Comparison of ENCODE assay signal across 20 cellular contexts in genomic region chr17:9612016-9612415, GRCh38. TPM values are rescaled to one million over a fixed set of nuclear protein-coding genes. Genes with fewer than 3 reads are reported as not detected.
DNase-seq lines count a peak whose midpoint lies in the region; ATAC-seq, FAIRE-seq and TF ChIP-seq lines count a peak whose summit lies in the region.
"Had no signal": no experiment of that assay in that cellular context is flagged by ENCODE, and none has a peak within 500 bp of the region (broad histone marks: within the 10 kb centered on the region; RNA-seq: fewer than 3 reads in every experiment).

No MANE protein-coding gene starts in this region.

- no peaks in the 10 kb centered on the region for H4K20me1 ChIP-seq in HepG2 (ENCODE audit: insufficient read depth, low read length)
- H4K20me1 ChIP-seq: BLaER1 had no signal

- POLR2A ChIA-PET in HepG2 (lab: Yijun Ruan, JAX): no interaction called here

- TF ChIP-seq CTCF in HepG2 (CRISPR knock-in tag; IDR thresholded peaks at IDR 0.05) (no peak), right lobe of liver (IDR thresholded peaks at IDR 0.05) (no peak), bronchial epithelial cell (IDR thresholded peaks at IDR 0.05; ENCODE audit: insufficient read depth, low read length, severe bottlenecking) (no peak)

- no peak for TF ChIP-seq EP300 in HepG2 (IDR thresholded peaks at IDR 0.05; ENCODE audit: low read depth in 2 of 2, low read length in 2 of 2)
- TF ChIP-seq EP300 in HepG2 (CRISPR knock-in tag; IDR thresholded peaks at IDR 0.05; ENCODE audit: borderline replicate concordance): no peak

- WGBS in HepG2 (ENCODE audit: low lambda C conversion rate): 48% methylated on average over 10 of the region's 10 CpGs
- WGBS in right lobe of liver (ENCODE audit: insufficient coverage, low coverage, low lambda C conversion rate, missing lambda C conversion rate): 50% methylated on average over 10 of the region's 10 CpGs

- no peak for TF ChIP-seq RAD21 in HepG2 (CRISPR knock-in tag; IDR thresholded peaks at IDR 0.05)

- CTCF ChIA-PET in HepG2 (lab: Yijun Ruan, JAX; ENCODE audit: low intra/inter-chr PET ratio, low total read pairs): no interaction called here

- H2AFZ ChIP-seq in HepG2 (ENCODE audit: low read length): no peak overlapping the region

- H3K9me3 ChIP-seq in HepG2 (ENCODE audit: low read length) (no peaks in the 10 kb centered on the region), right lobe of liver (no peaks in the 10 kb centered on the region)
- H3K9me3 ChIP-seq: BLaER1 had no signal

- H3K4me2 ChIP-seq in HepG2 (ENCODE audit: low read depth, low read length): no peak overlapping the region
- H3K4me2 ChIP-seq: BLaER1 had no signal

- H3K79me2 ChIP-seq in HepG2 (ENCODE audit: insufficient read depth, low read length): no peaks in the 10 kb centered on the region

- TF ChIP-seq POLR2A in HepG2 (IDR thresholded peaks at IDR 0.05; ENCODE audit: insufficient read depth in 1 of 2, low read depth in 2 of 2, low read length in 2 of 2) (no peak), right lobe of liver (IDR thresholded peaks at IDR 0.05) (no peak)

- H3K4me1 ChIP-seq in HepG2 (ENCODE audit: insufficient read depth, low read length) (no peaks in the 10 kb centered on the region), right lobe of liver (no peaks in the 10 kb centered on the region)

- intact Hi-C loops in HepG2 (cut with micrococcal nuclease; ENCODE audit: unreplicated experiment): no loop called here
- intact Hi-C loops in right lobe of liver (cut with DNase I): no loop called here

- H3K4me3 ChIP-seq in HepG2 (replicated peaks in 1 of 3; ENCODE audit: insufficient read depth in 1 of 3, low read depth in 2 of 3, low read length in 3 of 3) (no peak overlapping the region), right lobe of liver (no peak overlapping the region), bronchial epithelial cell (ENCODE audit: low read depth, low read length) (no peak overlapping the region)
- H3K4me3 ChIP-seq: BLaER1 had no signal

- in situ Hi-C loops in HepG2 (cut with HindIII; ENCODE audit: extremely low pct_ligation_motif_present, low pct_unique_long_range_greater_than_20kb): no loop called here

- H3K27ac ChIP-seq in HepG2 (ENCODE audit: extremely low read length, insufficient read depth, low read length) (no peak overlapping the region), right lobe of liver (no peak overlapping the region)
- H3K27ac ChIP-seq: BLaER1, RWPE1 had no signal

- FAIRE-seq in HepG2 (lab: Jason Lieb, UNC) (no peak), bronchial epithelial cell (lab: Jason Lieb, UNC) (no peak)

- no peak overlapping the region for H3K9ac ChIP-seq in HepG2 (ENCODE audit: insufficient read depth, low read depth, low read length)
- H3K9ac ChIP-seq: BLaER1 had no signal

- no TSS peak for BruUV-seq in HepG2 (replicated peaks; lab: Mats Ljungman, UMichigan)

- H3K27me3 ChIP-seq in HepG2 (ENCODE audit: control insufficient read depth in 1 of 2, insufficient read depth in 2 of 2, low read length in 2 of 2): no peaks in the 10 kb centered on the region
- H3K27me3 ChIP-seq in right lobe of liver: no peaks in the 10 kb centered on the region
- no peaks in the 10 kb centered on the region for H3K27me3 ChIP-seq in bronchial epithelial cell (ENCODE audit: control insufficient read depth, insufficient read depth, low read length)
- H3K27me3 ChIP-seq: BLaER1 had no signal

- no peak for ATAC-seq in HepG2
- ATAC-seq in right lobe of liver: no peak
- no peak for ATAC-seq in HG02588 (IDR thresholded peaks at IDR 0.05; ENCODE audit: unreplicated experiment)
- ATAC-seq: CD8-positive, alpha-beta T cell had no signal

- no peaks in the 10 kb centered on the region for H3K36me3 ChIP-seq in HepG2 (replicated peaks in 1 of 2; ENCODE audit: control insufficient read depth in 1 of 2, insufficient read depth in 2 of 2, low read length in 2 of 2)
- no peaks in the 10 kb centered on the region for H3K36me3 ChIP-seq in right lobe of liver
- H3K36me3 ChIP-seq in bronchial epithelial cell (ENCODE audit: control insufficient read depth, insufficient read depth, low read length): no peaks in the 10 kb centered on the region
- H3K36me3 ChIP-seq: BLaER1 had no signal

- DNase-seq in HepG2 (ENCODE audit: low spot score) (no peak), right lobe of liver (no peak), bronchial epithelial cell (ENCODE audit: low read depth) (peak; percentile 18), kidney tubule cell (ENCODE audit: low spot score) (peak; percentile 88), NOMO-1 treated with dmso at 0.1 percent for 144 hours (lab: John Stamatoyannopoulos, UW; ENCODE audit: unreplicated experiment) (no peak), GDM1 (lab: John Stamatoyannopoulos, UW) (no peak), T-helper 1 cell (no peak)
- DNase-seq: CD8-positive, alpha-beta T cell; DMS53; HCEC 1CT; KG1; NCI-H1417 treated with DMSO at 0.1 percent for 48 hours; NCI-H187 treated with DMSO at 0.1 percent for 48 hours; NCI-H2227 treated with DMSO at 0.1 percent for 48 hours; NCI-H524; NCI-H82; SIG-M5 had no signal

RNA-seq across cellular contexts. Expression of gene USP43, which starts 33.3 kb away (rescaled TPM):
- total RNA-seq in HepG2 (2016; rRNA removed; fragmentation: Illumina TruSeq; extraction: Trizol) (1.3 and 2.2 TPM in 2 replicates), right lobe of liver (10 to 100 TPM in 2 of 6 experiments, 1 to 10 TPM in 4; 2.1 to 11.6 (median 6.8) TPM), bronchial epithelial cell (13.4 and 14.2 TPM in 2 replicates)
- total RNA-seq in HepG2 (2016; cell fraction: cytosol; rRNA removed; fragmentation: Illumina TruSeq; extraction: Trizol; ENCODE audit: low read depth): 0.51 and 0.62 TPM in 2 replicates
- 1.5 and 2.1 TPM in 2 replicates for total RNA-seq in HepG2 (2016; cell fraction: insoluble cytoplasmic fraction; rRNA removed; fragmentation: Illumina TruSeq; extraction: Trizol)
- 0.62 and 0.68 TPM in 2 replicates for total RNA-seq in HepG2 (2016; cell fraction: membrane; rRNA removed; fragmentation: Illumina TruSeq; extraction: Trizol)
- total RNA-seq in HepG2 (2016; cell fraction: nucleus; rRNA removed; fragmentation: Illumina TruSeq; extraction: Trizol): 1.9 and 2.7 TPM in 2 replicates
- polyA plus RNA-seq in HepG2 (2011; rRNA removed): 1.6 and 1.7 TPM in 2 replicates
- polyA plus RNA-seq in HepG2 (2011; cell fraction: cytosol; rRNA removed): 0.46 and 0.50 TPM in 2 replicates
- polyA plus RNA-seq in HepG2 (2011; cell fraction: nucleus; rRNA removed): 12.7 and 14.2 TPM in 2 replicates
- 0.60 and 1.5 TPM in 2 replicates for polyA plus RNA-seq in HepG2 (2012)
- 0.05 and 0.12 TPM in 2 replicates for polyA plus RNA-seq in HepG2 (2016; cell fraction: cytosol; fragmentation: Illumina TruSeq; extraction: Trizol; ENCODE audit: low read depth)
- 0.89 and 1.0 TPM in 2 replicates for polyA plus RNA-seq in HepG2 (2016; cell fraction: insoluble cytoplasmic fraction; fragmentation: Illumina TruSeq; extraction: Trizol; ENCODE audit: low read depth)
- polyA plus RNA-seq in HepG2 (2016; cell fraction: membrane; fragmentation: Illumina TruSeq; extraction: Trizol; ENCODE audit: low read depth): 0.13 and 0.21 TPM in 2 replicates
- 6.2 and 6.6 TPM in 2 replicates for polyA plus RNA-seq in HepG2 (2016; cell fraction: nucleus; fragmentation: Illumina TruSeq; extraction: Trizol; ENCODE audit: insufficient read depth, low read depth)
- polyA minus RNA-seq in HepG2 (2011; rRNA and poly(A)+ RNA removed; ENCODE audit: low replicate concordance): 1.6 and 8.7 TPM in 2 replicates
- 0.79 and 0.97 TPM in 2 replicates for polyA minus RNA-seq in HepG2 (2011; cell fraction: cytosol; rRNA and poly(A)+ RNA removed)
- polyA minus RNA-seq in HepG2 (2011; cell fraction: nucleus; rRNA and poly(A)+ RNA removed): 1.3 and 2.4 TPM in 2 replicates

RNA-seq across cellular contexts. Expression of gene CFAP52, which starts 35.6 kb away (rescaled TPM):
- total RNA-seq in HepG2 (2016; rRNA removed; fragmentation: Illumina TruSeq; extraction: Trizol): not detected in 2 replicates
- not detected in 2 replicates for total RNA-seq in HepG2 (2016; cell fraction: cytosol; rRNA removed; fragmentation: Illumina TruSeq; extraction: Trizol; ENCODE audit: low read depth)
- total RNA-seq in HepG2 (2016; cell fraction: insoluble cytoplasmic fraction; rRNA removed; fragmentation: Illumina TruSeq; extraction: Trizol): not detected in 2 replicates
- total RNA-seq in HepG2 (2016; cell fraction: membrane; rRNA removed; fragmentation: Illumina TruSeq; extraction: Trizol): not detected in 2 replicates
- total RNA-seq in HepG2 (2016; cell fraction: nucleus; rRNA removed; fragmentation: Illumina TruSeq; extraction: Trizol): not detected in 2 replicates
- polyA plus RNA-seq in HepG2 (2011; rRNA removed): not detected in 2 replicates
- not detected in 2 replicates for polyA plus RNA-seq in HepG2 (2011; cell fraction: cytosol; rRNA removed)
- not detected in 2 replicates for polyA plus RNA-seq in HepG2 (2011; cell fraction: nucleus; rRNA removed)
- polyA plus RNA-seq in HepG2 (2012): not detected in 2 replicates
- polyA plus RNA-seq in HepG2 (2016; cell fraction: cytosol; fragmentation: Illumina TruSeq; extraction: Trizol; ENCODE audit: low read depth): not detected in 2 replicates
- not detected in 2 replicates for polyA plus RNA-seq in HepG2 (2016; cell fraction: insoluble cytoplasmic fraction; fragmentation: Illumina TruSeq; extraction: Trizol; ENCODE audit: low read depth)
- not detected in 2 replicates for polyA plus RNA-seq in HepG2 (2016; cell fraction: membrane; fragmentation: Illumina TruSeq; extraction: Trizol; ENCODE audit: low read depth)
- not detected in 2 replicates for polyA plus RNA-seq in HepG2 (2016; cell fraction: nucleus; fragmentation: Illumina TruSeq; extraction: Trizol; ENCODE audit: insufficient read depth, low read depth)
- polyA minus RNA-seq in HepG2 (2011; rRNA and poly(A)+ RNA removed; ENCODE audit: low replicate concordance): 0.61 TPM in 1 of 2 replicates, not detected in the other
- polyA minus RNA-seq in HepG2 (2011; cell fraction: cytosol; rRNA and poly(A)+ RNA removed): not detected in 2 replicates
- polyA minus RNA-seq in HepG2 (2011; cell fraction: nucleus; rRNA and poly(A)+ RNA removed): not detected in 2 replicates
- not detected for total RNA-seq in right lobe of liver
- total RNA-seq in bronchial epithelial cell: not detected in 2 replicates
- total RNA-seq: CD8-positive, alpha-beta T cell had no signal

RNA-seq across cellular contexts. Expression of gene STX8, which starts 36.4 kb away (rescaled TPM):
- total RNA-seq in HepG2 (2016; rRNA removed; fragmentation: Illumina TruSeq; extraction: Trizol) (53.6 and 67.9 TPM in 2 replicates), right lobe of liver (10 to 100 TPM; 20.6 to 35.3 (median 27.7) TPM), bronchial epithelial cell (58.4 and 107 TPM in 2 replicates)
- total RNA-seq in HepG2 (2016; cell fraction: cytosol; rRNA removed; fragmentation: Illumina TruSeq; extraction: Trizol; ENCODE audit: low read depth): 30.0 TPM in 2 replicates
- total RNA-seq in HepG2 (2016; cell fraction: insoluble cytoplasmic fraction; rRNA removed; fragmentation: Illumina TruSeq; extraction: Trizol): 53.6 and 69.1 TPM in 2 replicates
- total RNA-seq in HepG2 (2016; cell fraction: membrane; rRNA removed; fragmentation: Illumina TruSeq; extraction: Trizol): 21.9 and 23.0 TPM in 2 replicates
- total RNA-seq in HepG2 (2016; cell fraction: nucleus; rRNA removed; fragmentation: Illumina TruSeq; extraction: Trizol): 29.8 and 30.3 TPM in 2 replicates
- polyA plus RNA-seq in HepG2 (2011; rRNA removed): 36.4 and 40.9 TPM in 2 replicates
- 19.9 and 36.6 TPM in 2 replicates for polyA plus RNA-seq in HepG2 (2011; cell fraction: cytosol; rRNA removed)
- 5.3 and 12.9 TPM in 2 replicates for polyA plus RNA-seq in HepG2 (2011; cell fraction: nucleus; rRNA removed)
- 53.0 and 60.4 TPM in 2 replicates for polyA plus RNA-seq in HepG2 (2012)
- 22.6 and 27.8 TPM in 2 replicates for polyA plus RNA-seq in HepG2 (2016; cell fraction: cytosol; fragmentation: Illumina TruSeq; extraction: Trizol; ENCODE audit: low read depth)
- 63.0 and 67.1 TPM in 2 replicates for polyA plus RNA-seq in HepG2 (2016; cell fraction: insoluble cytoplasmic fraction; fragmentation: Illumina TruSeq; extraction: Trizol; ENCODE audit: low read depth)
- polyA plus RNA-seq in HepG2 (2016; cell fraction: membrane; fragmentation: Illumina TruSeq; extraction: Trizol; ENCODE audit: low read depth): 19.8 and 21.3 TPM in 2 replicates
- 23.7 and 28.8 TPM in 2 replicates for polyA plus RNA-seq in HepG2 (2016; cell fraction: nucleus; fragmentation: Illumina TruSeq; extraction: Trizol; ENCODE audit: insufficient read depth, low read depth)
- 19.6 and 31.8 TPM in 2 replicates for polyA minus RNA-seq in HepG2 (2011; rRNA and poly(A)+ RNA removed; ENCODE audit: low replicate concordance)
- 12.7 and 14.0 TPM in 2 replicates for polyA minus RNA-seq in HepG2 (2011; cell fraction: cytosol; rRNA and poly(A)+ RNA removed)
- polyA minus RNA-seq in HepG2 (2011; cell fraction: nucleus; rRNA and poly(A)+ RNA removed): 44.9 and 56.1 TPM in 2 replicates

Comparison
In these comparisons a context has a peak if more than half of its experiments do, and no peak if none do; other contexts are left out.
1. DNase-seq: peak in bronchial epithelial cell (single experiment) and kidney tubule cell (single experiment); none in HepG2 (single experiment), right lobe of liver (0 of 3), NOMO-1 treated with dmso at 0.1 percent for 144 hours (single experiment), GDM1 (single experiment) and T-helper 1 cell (0 of 5).